17 cellular contexts compared by ENCODE assay signal in genomic region chr1:29633271-29633615, GRCh38.
DNase-seq lines count a peak whose midpoint lies in the region; ATAC-seq and TF ChIP-seq lines count a peak whose summit lies in the region.
"Had no signal": no experiment of that assay in that cellular context is flagged by ENCODE, and none has a peak within 500 bp of the region (broad histone marks: within the 10 kb centered on the region; RNA-seq: fewer than 3 reads in every experiment).

No MANE protein-coding gene starts in this region.

- H3K36me3 Mint-ChIP-seq in activated CD8-positive, alpha-beta memory T cell treated with anti-CD3 and anti-CD28 coated beads, Interleukin-2, amount 10 ng/mL, durations not matched to agents 7 days and 5 days: no peaks in the 10 kb centered on the region
- H3K36me3 Mint-ChIP-seq in endodermal cell (ENCODE audit: low read depth): no peaks in the 10 kb centered on the region
- H3K36me3 Mint-ChIP-seq: CD4-positive, CD25-positive, alpha-beta regulatory T cell had no signal

- dilution Hi-C loops in mammary epithelial cell (cut with HindIII; ENCODE audit: low sequenced_read_pairs): no loop called here

- H4K91ac ChIP-seq in neuronal stem cell (ENCODE audit: low read depth, low read length, poor library complexity): no peak overlapping the region

- no peak overlapping the region for H3K27ac Mint-ChIP-seq in activated CD8-positive, alpha-beta memory T cell treated with anti-CD3 and anti-CD28 coated beads, Interleukin-2, amount 10 ng/mL, durations not matched to agents 7 days and 5 days
- no peak overlapping the region for H3K27ac Mint-ChIP-seq in endodermal cell
- H3K27ac Mint-ChIP-seq: CD4-positive, CD25-positive, alpha-beta regulatory T cell had no signal

- H3K9me3 Mint-ChIP-seq in activated CD8-positive, alpha-beta memory T cell treated with anti-CD3 and anti-CD28 coated beads, Interleukin-2, amount 10 ng/mL, durations not matched to agents 7 days and 5 days (ENCODE audit: low read depth): no peaks in the 10 kb centered on the region
- H3K9me3 Mint-ChIP-seq in endodermal cell: no peaks in the 10 kb centered on the region

- no peaks in the 10 kb centered on the region for H4K20me1 ChIP-seq in mammary epithelial cell (ENCODE audit: insufficient read depth, low read length)

- no peak overlapping the region for H2BK12ac ChIP-seq in neuronal stem cell (ENCODE audit: low read length)

- ATAC-seq in activated CD8-positive, alpha-beta memory T cell treated with anti-CD3 and anti-CD28 coated beads, Interleukin-2, amount 10 ng/mL, durations not matched to agents 7 days and 5 days: no peak
- ATAC-seq in HG03521 (IDR thresholded peaks at IDR 0.05; ENCODE audit: unreplicated experiment) (no peak), HG03460 (IDR thresholded peaks at IDR 0.05; ENCODE audit: unreplicated experiment) (no peak)
- ATAC-seq: Right ventricle myocardium inferior had no signal

- no peak overlapping the region for H3K4me3 Mint-ChIP-seq in activated CD8-positive, alpha-beta memory T cell treated with anti-CD3 and anti-CD28 coated beads, Interleukin-2, amount 10 ng/mL, durations not matched to agents 7 days and 5 days
- no peak overlapping the region for H3K4me3 Mint-ChIP-seq in endodermal cell
- H3K4me3 Mint-ChIP-seq: CD4-positive, CD25-positive, alpha-beta regulatory T cell had no signal

- in situ Hi-C loops in mammary epithelial cell (cut with MboI; ENCODE audit: low sequenced_read_pairs in 2 of 2): no loop called here

- no peaks in the 10 kb centered on the region for H3K9me3 ChIP-seq in endodermal cell (ENCODE audit: control insufficient read depth, low read length)
- H3K9me3 ChIP-seq in neuronal stem cell (replicated peaks in 1 of 2; ENCODE audit: control insufficient read depth in 2 of 2, insufficient read depth in 1 of 2, low read depth in 1 of 2, low read length in 2 of 2): no peaks in the 10 kb centered on the region
- H3K9me3 ChIP-seq in mammary epithelial cell (replicated peaks; ENCODE audit: insufficient read depth, low read length): no peaks in the 10 kb centered on the region
- H3K9me3 ChIP-seq: HAP-1, SJCRH30 had no signal

- no peaks in the 10 kb centered on the region for H3K79me2 ChIP-seq in mammary epithelial cell (ENCODE audit: insufficient read depth, low read length)

- H3K27ac ChIP-seq in endodermal cell (ENCODE audit: low read depth, low read length) (no peak overlapping the region), neuronal stem cell (replicated peaks; ENCODE audit: low read length) (no peak overlapping the region), mammary epithelial cell (ENCODE audit: insufficient read depth, low read depth, low read length) (no peak overlapping the region)
- H3K27ac ChIP-seq: GM23248, PC-9, SJCRH30 had no signal

- H3K27me3 ChIP-seq in endodermal cell (ENCODE audit: control insufficient read depth, insufficient read depth, low read length, poor library complexity, severe bottlenecking) (peaks cover 4% of the 10 kb centered on the region), neuronal stem cell (ENCODE audit: control insufficient read depth in 3 of 3, insufficient read depth in 3 of 3, low read depth in 1 of 3, low read length in 3 of 3) (no peaks in the 10 kb centered on the region), mammary epithelial cell (ENCODE audit: insufficient read depth, low read length) (no peaks in the 10 kb centered on the region)

- H4K8ac ChIP-seq in neuronal stem cell (ENCODE audit: low read depth, low read length): no peak overlapping the region

- no peak overlapping the region for H2BK15ac ChIP-seq in neuronal stem cell (ENCODE audit: low read length)

- intact Hi-C loops in mammary epithelial cell (cut with micrococcal nuclease): no loop called here

- H3K4ac ChIP-seq in neuronal stem cell (ENCODE audit: low read length): no peak overlapping the region

- H3K4me1 Mint-ChIP-seq in activated CD8-positive, alpha-beta memory T cell treated with anti-CD3 and anti-CD28 coated beads, Interleukin-2, amount 10 ng/mL, durations not matched to agents 7 days and 5 days: no peaks in the 10 kb centered on the region
- H3K4me1 Mint-ChIP-seq in endodermal cell: no peaks in the 10 kb centered on the region
- H3K4me1 Mint-ChIP-seq: CD4-positive, CD25-positive, alpha-beta regulatory T cell had no signal

- H3K18ac ChIP-seq in neuronal stem cell (ENCODE audit: low read length): peak overlapping the region; percentile 59

- no peak overlapping the region for H2BK5ac ChIP-seq in neuronal stem cell (ENCODE audit: low read length)

- H3K14ac ChIP-seq in neuronal stem cell (ENCODE audit: low read length): no peak overlapping the region

- H3K36me3 ChIP-seq in endodermal cell (ENCODE audit: control insufficient read depth, insufficient read depth, low read length) (no peaks in the 10 kb centered on the region), neuronal stem cell (replicated peaks in 1 of 2; ENCODE audit: control insufficient read depth in 2 of 2, insufficient read depth in 2 of 2, low read length in 2 of 2) (no peaks in the 10 kb centered on the region), mammary epithelial cell (ENCODE audit: insufficient read depth, low read length) (no peaks in the 10 kb centered on the region)
- H3K36me3 ChIP-seq: HAP-1, SJCRH30 had no signal

- no peak for TF ChIP-seq CTCF in endodermal cell (conservative IDR thresholded peaks at IDR 0.05)
- TF ChIP-seq CTCF in mammary epithelial cell (conservative IDR thresholded peaks at IDR 0.05 in 1 of 2, IDR thresholded peaks at IDR 0.05 in 1 of 2; ENCODE audit: extremely low read depth in 1 of 2, insufficient read depth in 1 of 2, low read depth in 1 of 2, low read length in 2 of 2): no peak

- H3K4me3 ChIP-seq in endodermal cell (ENCODE audit: low read length) (no peak overlapping the region), neuronal stem cell (ENCODE audit: low read length in 2 of 2) (no peak overlapping the region), mammary epithelial cell (replicated peaks in 1 of 3; ENCODE audit: insufficient read depth in 1 of 3, low read depth in 2 of 3, low read length in 3 of 3) (no peak overlapping the region)
- H3K4me3 ChIP-seq: GM23248, HAP-1, PC-9, SJCRH30 had no signal

- H3K9ac ChIP-seq in endodermal cell (ENCODE audit: extremely low read depth, low read length, poor library complexity, severe bottlenecking) (no peak overlapping the region), neuronal stem cell (ENCODE audit: low read depth, low read length, poor library complexity) (no peak overlapping the region), mammary epithelial cell (ENCODE audit: insufficient read depth, low read length) (no peak overlapping the region)
- H3K9ac ChIP-seq: GM23248 had no signal

- no peak overlapping the region for H2AFZ ChIP-seq in neuronal stem cell (ENCODE audit: low read length)
- H2AFZ ChIP-seq in mammary epithelial cell (ENCODE audit: low read depth, low read length): no peak overlapping the region
- H2AFZ ChIP-seq: GM23248, PC-9 had no signal

- H2AK5ac ChIP-seq in neuronal stem cell (ENCODE audit: low read depth, low read length): no peak overlapping the region

- DNase-seq in activated CD8-positive, alpha-beta memory T cell treated with anti-CD3 and anti-CD28 coated beads, Interleukin-2, amount 10 ng/mL, durations not matched to agents 7 days and 5 days: peak; percentile 8
- no peak for DNase-seq in activated CD8-positive, alpha-beta memory T cell treated with anti-CD3 and anti-CD28 coated beads, Interleukin-2, amount 50 U/mL, for 4 hours
- peak; percentile 26 for DNase-seq in endodermal cell
- DNase-seq in neuronal stem cell (ENCODE audit: low spot score): no peak
- no peak for DNase-seq in mammary epithelial cell
- DNase-seq: CD4-positive, CD25-positive, alpha-beta regulatory T cell; GM23248; Karpas-422; NCI-H187 treated with DMSO at 0.1 percent for 48 hours; NCI-H510A treated with DMSO at 0.1 percent for 48 hours; NCI-H774; PC-9 had no signal

- no peak overlapping the region for H2BK120ac ChIP-seq in neuronal stem cell (ENCODE audit: low read depth, low read length)

- no peaks in the 10 kb centered on the region for H3K4me1 ChIP-seq in endodermal cell (ENCODE audit: control insufficient read depth, insufficient read depth, low read length)
- no peaks in the 10 kb centered on the region for H3K4me1 ChIP-seq in neuronal stem cell (ENCODE audit: control insufficient read depth in 2 of 2, insufficient read depth in 1 of 2, low read depth in 1 of 2, low read length in 2 of 2)
- H3K4me1 ChIP-seq in mammary epithelial cell (ENCODE audit: insufficient read depth, low read length): peaks cover under 1% of the 10 kb centered on the region
- H3K4me1 ChIP-seq: HAP-1 had no signal

- WGBS in endodermal cell (ENCODE audit: insufficient coverage in 1 of 2, insufficient read length in 1 of 2), 2 experiments: 85 to 100% methylated on average over 1 to 4 of the region's 4 CpGs
- WGBS in neuronal stem cell (ENCODE audit: extremely low coverage in 2 of 2, insufficient read length in 2 of 2, insufficient replicate concordance in 1 of 2), 2 donors: no CpG with 5 or more reads among the region's 4 CpGs
- WGBS in mammary epithelial cell (ENCODE audit: low coverage, missing lambda C conversion rate): 89% methylated on average over 4 of the region's 4 CpGs

- H3K79me1 ChIP-seq in neuronal stem cell (ENCODE audit: low read depth, low read length): no peaks in the 10 kb centered on the region

- no TSS peak for BruUV-seq in mammary epithelial cell (replicated peaks; lab: Mats Ljungman, UMichigan)

- H3K23ac ChIP-seq in neuronal stem cell (ENCODE audit: low read depth, low read length, poor library complexity): no peak overlapping the region

- CTCF ChIA-PET in activated CD8-positive, alpha-beta memory T cell treated with anti-CD3 and anti-CD28 coated beads, Interleukin-2, amount 10 ng/mL, durations not matched to agents 7 days and 5 days (lab: Charles Lee): no interaction called here
- CTCF ChIA-PET in mammary epithelial cell (lab: Charles Lee; ENCODE audit: low non-redundant PET): no interaction called here

- peaks cover 3% of the 10 kb centered on the region for H3K27me3 Mint-ChIP-seq in activated CD8-positive, alpha-beta memory T cell treated with anti-CD3 and anti-CD28 coated beads, Interleukin-2, amount 10 ng/mL, durations not matched to agents 7 days and 5 days
- peaks cover 12% of the 10 kb centered on the region for H3K27me3 Mint-ChIP-seq in endodermal cell (ENCODE audit: insufficient read depth)
- H3K27me3 Mint-ChIP-seq: CD4-positive, CD25-positive, alpha-beta regulatory T cell had no signal

- no peak overlapping the region for H3K4me2 ChIP-seq in neuronal stem cell (ENCODE audit: insufficient read depth, low read length, poor library complexity, severe bottlenecking)
- H3K4me2 ChIP-seq in mammary epithelial cell (ENCODE audit: insufficient read depth, low read depth, low read length): no peak overlapping the region
- H3K4me2 ChIP-seq: PC-9 had no signal

Comparison
In these comparisons a context has a peak if more than half of its experiments do, and no peak if none do; other contexts are left out.
1. DNase-seq: peak in activated CD8-positive, alpha-beta memory T cell treated with anti-CD3 and anti-CD28 coated beads, Interleukin-2, amount 10 ng/mL, durations not matched to agents 7 days and 5 days (single experiment) and endodermal cell (single experiment); none in activated CD8-positive, alpha-beta memory T cell treated with anti-CD3 and anti-CD28 coated beads, Interleukin-2, amount 50 U/mL, for 4 hours (single experiment), neuronal stem cell (single experiment) and mammary epithelial cell (single experiment).